In genomic region chr14:72740504-72740961, GRCh38 we compare ENCODE assay signal across 1 cellular context.
TF ChIP-seq lines count a peak whose summit lies in the region.

No MANE protein-coding gene starts in this region.

TF ChIP-seq in HepG2, 621 proteins besides CTCF, POLR2A, EP300 and RAD21:
- TF ChIP-seq GLMP (CRISPR knock-in tag; IDR thresholded peaks at IDR 0.05; ENCODE audit: borderline replicate concordance) (no peak), POLR2G (IDR thresholded peaks at IDR 0.05; ENCODE audit: low read depth, low read length) (no peak), KLF12 (CRISPR knock-in tag; IDR thresholded peaks at IDR 0.05; ENCODE audit: borderline replicate concordance) (no peak), TRIM24 (CRISPR knock-in tag; IDR thresholded peaks at IDR 0.05) (no peak), RFXAP (CRISPR knock-in tag; IDR thresholded peaks at IDR 0.05; ENCODE audit: borderline replicate concordance) (no peak), ZNF251 (CRISPR knock-in tag; IDR thresholded peaks at IDR 0.05) (no peak), ZNF256 (CRISPR knock-in tag; conservative IDR thresholded peaks at IDR 0.05) (no peak), ZFP62 (CRISPR knock-in tag; IDR thresholded peaks at IDR 0.05) (no peak), ZNF512 (CRISPR knock-in tag; IDR thresholded peaks at IDR 0.05) (no peak), MZF1 (CRISPR knock-in tag; IDR thresholded peaks at IDR 0.05; ENCODE audit: borderline replicate concordance) (no peak), ZNF7 (CRISPR knock-in tag; IDR thresholded peaks at IDR 0.05) (no peak), ATF3 (CRISPR knock-in tag; IDR thresholded peaks at IDR 0.05) (no peak), TIGD3 (CRISPR knock-in tag; IDR thresholded peaks at IDR 0.05; ENCODE audit: borderline replicate concordance) (no peak), NFAT5 (CRISPR knock-in tag; IDR thresholded peaks at IDR 0.05) (no peak), MXD4 (CRISPR knock-in tag; IDR thresholded peaks at IDR 0.05) (no peak), ZBTB46 (CRISPR knock-in tag; IDR thresholded peaks at IDR 0.05; ENCODE audit: borderline replicate concordance) (no peak), ZNF792 (CRISPR knock-in tag; IDR thresholded peaks at IDR 0.05) (no peak), PATZ1 (CRISPR knock-in tag; IDR thresholded peaks at IDR 0.05) (no peak)
